ENCODE assay signal across 1 cellular context in the genomic region with DNA sequence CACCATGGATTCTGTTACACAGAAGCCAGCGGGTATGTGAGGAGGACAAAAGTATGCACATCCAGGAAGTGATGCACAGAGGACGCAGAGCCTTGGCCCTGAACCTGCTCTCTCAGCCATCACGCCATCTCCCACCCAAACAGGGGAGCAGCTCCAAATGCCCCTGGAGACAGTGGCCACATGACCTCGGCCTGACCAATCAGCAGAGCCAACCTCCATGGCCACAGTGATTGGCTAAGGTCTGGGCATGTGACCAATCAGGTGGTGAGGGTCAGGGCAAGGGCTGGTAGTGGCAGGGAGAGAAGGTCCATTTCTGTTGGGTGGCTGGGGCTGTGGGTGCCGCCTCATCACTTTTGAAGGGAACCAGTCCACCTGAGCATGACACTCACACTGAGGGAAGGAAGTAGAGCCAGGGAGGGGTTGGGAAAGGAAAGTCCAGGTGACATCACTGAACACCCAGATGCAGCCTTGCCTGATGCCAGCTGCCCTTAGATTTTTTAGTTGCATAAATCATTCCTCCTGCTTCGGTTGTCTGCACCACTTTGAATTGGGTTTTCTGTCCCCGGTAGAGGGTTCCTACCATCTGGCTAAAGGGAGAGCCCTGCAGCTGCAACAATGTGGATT.
TF ChIP-seq lines count a peak whose summit lies in the region.

No MANE protein-coding gene starts in this region.

TF ChIP-seq in K562, 482 proteins besides CTCF, POLR2A, EP300 and RAD21:
- TF ChIP-seq, protein P1, sequence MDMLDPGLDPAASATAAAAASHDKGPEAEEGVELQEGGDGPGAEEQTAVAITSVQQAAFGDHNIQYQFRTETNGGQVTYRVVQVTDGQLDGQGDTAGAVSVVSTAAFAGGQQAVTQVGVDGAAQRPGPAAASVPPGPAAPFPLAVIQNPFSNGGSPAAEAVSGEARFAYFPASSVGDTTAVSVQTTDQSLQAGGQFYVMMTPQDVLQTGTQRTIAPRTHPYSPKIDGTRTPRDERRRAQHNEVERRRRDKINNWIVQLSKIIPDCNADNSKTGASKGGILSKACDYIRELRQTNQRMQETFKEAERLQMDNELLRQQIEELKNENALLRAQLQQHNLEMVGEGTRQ (CRISPR knock-in tag; IDR thresholded peaks at IDR 0.05), result peak; percentile 85
- peak; percentile 81 for TF ChIP-seq RAD51 (IDR thresholded peaks at IDR 0.05; ENCODE audit: borderline replicate concordance, low read depth)
- TF ChIP-seq, protein P2, sequence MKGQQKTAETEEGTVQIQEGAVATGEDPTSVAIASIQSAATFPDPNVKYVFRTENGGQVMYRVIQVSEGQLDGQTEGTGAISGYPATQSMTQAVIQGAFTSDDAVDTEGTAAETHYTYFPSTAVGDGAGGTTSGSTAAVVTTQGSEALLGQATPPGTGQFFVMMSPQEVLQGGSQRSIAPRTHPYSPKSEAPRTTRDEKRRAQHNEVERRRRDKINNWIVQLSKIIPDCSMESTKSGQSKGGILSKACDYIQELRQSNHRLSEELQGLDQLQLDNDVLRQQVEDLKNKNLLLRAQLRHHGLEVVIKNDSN (CRISPR knock-in tag; IDR thresholded peaks at IDR 0.05), result peak; percentile 87
- TF ChIP-seq KLF10 (CRISPR knock-in tag; IDR thresholded peaks at IDR 0.05), result no peak
- TF ChIP-seq CBFA2T2 (conservative IDR thresholded peaks at IDR 0.05), result peak; percentile 29; the same call in 1 of the 2 replicates
